ENCODE assay signal across 27 cellular contexts in genomic region chr7:1857487-1858425, GRCh38.
DNase-seq lines count a peak whose midpoint lies in the region; ATAC-seq, FAIRE-seq and TF ChIP-seq lines count a peak whose summit lies in the region.
"Had no signal": no experiment of that assay in that cellular context is flagged by ENCODE, and none has a peak within 500 bp of the region (broad histone marks: within the 10 kb centered on the region; RNA-seq: fewer than 3 reads in every experiment).

No MANE protein-coding gene starts in this region.

- TF ChIP-seq POLR2A in right lobe of liver (IDR thresholded peaks at IDR 0.05) (no peak), HepG2 (IDR thresholded peaks at IDR 0.05; ENCODE audit: insufficient read depth in 1 of 2, low read depth in 2 of 2, low read length in 2 of 2) (no peak), H54 (IDR thresholded peaks at IDR 0.05; ENCODE audit: low read depth, low read length) (no peak)

- H4K5ac ChIP-seq in mesendoderm (ENCODE audit: low read length) = no peak overlapping the region

- H3K9me3 ChIP-seq in right lobe of liver = no peaks in the 10 kb centered on the region
- H3K9me3 ChIP-seq in HepG2 (ENCODE audit: low read length) = no peaks in the 10 kb centered on the region
- no peaks in the 10 kb centered on the region for H3K9me3 ChIP-seq in upper lobe of right lung
- H3K9me3 ChIP-seq: SJSA1, thyroid gland had no signal

- DNase-seq in right lobe of liver (peak; percentile 21 to 51 (median 47)), HepG2 (ENCODE audit: low spot score) (no peak), glutamatergic neuron (peak; percentile 20), mesendoderm (no peak), upper lobe of right lung (peak; percentile 51), DMS 273 (lab: John Stamatoyannopoulos, UW; ENCODE audit: unreplicated experiment) (no peak), H54 (ENCODE audit: insufficient read length, low spot score) (no peak)
- no peak for DNase-seq in activated CD4-positive, alpha-beta memory T cell treated with anti-CD3 and anti-CD28 coated beads for 36 hours
- DNase-seq: ACHN; activated CD4-positive, alpha-beta T cell treated with anti-CD3 and anti-CD28 coated beads for 1 hour; activated T-cell treated with anti-CD3 and anti-CD28 coated beads, Interleukin-2, amount 50 U/mL, for 4 hours; EL; NCI-H1694; NCI-H510A treated with DMSO at 0.1 percent for 48 hours; NK-92 treated with Interleukin-12 subunit alpha and Interleukin-12 subunit beta, amount 100 ng/mL, for 24 hours; stimulated activated CD4-positive, alpha-beta T cell treated with anti-CD3 and anti-CD28 coated beads, Interleukin-12 subunit alpha, Interleukin-12 subunit beta, amount 100 ng/mL, for 4 hours; stimulated activated CD4-positive, alpha-beta T cell treated with anti-CD3 and anti-CD28 coated beads, Interleukin-4, amount 100 ng/mL, for 24 hours; stimulated activated naive CD4-positive, alpha-beta T cell had no signal

- CTCF ChIA-PET in HepG2 (lab: Yijun Ruan, JAX; ENCODE audit: low intra/inter-chr PET ratio, low total read pairs) = no interaction called here
- CTCF ChIA-PET in activated CD4-positive, alpha-beta memory T cell treated with anti-CD3 and anti-CD28 coated beads for 36 hours (lab: Charles Lee) = no interaction called here

- H3K27me3 Mint-ChIP-seq in glutamatergic neuron (ENCODE audit: unreplicated experiment) = peaks cover 3% of the 10 kb centered on the region
- H3K27me3 Mint-ChIP-seq in activated CD4-positive, alpha-beta memory T cell treated with anti-CD3 and anti-CD28 coated beads for 36 hours = no peaks in the 10 kb centered on the region
- H3K27me3 Mint-ChIP-seq: activated naive CD4-positive, alpha-beta T cell treated with anti-CD3 and anti-CD28 coated beads, Interleukin-2, amount 50 U/mL, for 24 hours had no signal

- no peak overlapping the region for H2BK5ac ChIP-seq in mesendoderm (ENCODE audit: low read length)

- no peak overlapping the region for H2BK15ac ChIP-seq in mesendoderm (replicated peaks; ENCODE audit: low read depth)

- BruUV-seq in HepG2 (replicated peaks; lab: Mats Ljungman, UMichigan) = no TSS peak

- H3K79me1 ChIP-seq in mesendoderm (ENCODE audit: low read length) = no peaks in the 10 kb centered on the region

- no peak overlapping the region for H4K8ac ChIP-seq in mesendoderm (ENCODE audit: low read depth, low read length)

- WGBS in right lobe of liver (ENCODE audit: insufficient coverage, low coverage, low lambda C conversion rate, missing lambda C conversion rate) = 90% methylated on average over 2 of the region's 27 CpGs
- 98% methylated on average over 16 of the region's 27 CpGs for WGBS in HepG2 (ENCODE audit: low lambda C conversion rate)
- no CpG with 5 or more reads among the region's 27 CpGs for WGBS in mesendoderm (ENCODE audit: extremely low coverage, insufficient coverage, low lambda C conversion rate)

- no peak for ATAC-seq in right lobe of liver
- ATAC-seq in HepG2 = no peak
- no peak for ATAC-seq in upper lobe of right lung
- ATAC-seq: activated T-cell treated with anti-CD3 and anti-CD28 coated beads, Interleukin-2, amount 50 U/mL, for 4 hours; HCT116 had no signal

- H3K4ac ChIP-seq in mesendoderm (ENCODE audit: low read depth, low read length) = no peak overlapping the region

- no peak overlapping the region for H3K23ac ChIP-seq in mesendoderm (ENCODE audit: low read length)

- in situ Hi-C loops in HepG2 (cut with HindIII; ENCODE audit: extremely low pct_ligation_motif_present, low pct_unique_long_range_greater_than_20kb) = no loop called here

- H2AFZ ChIP-seq in HepG2 (ENCODE audit: low read length) = no peak overlapping the region

- TF ChIP-seq EP300 in HepG2 (IDR thresholded peaks at IDR 0.05; ENCODE audit: low read depth in 2 of 2, low read length in 2 of 2) = no peak
- no peak for TF ChIP-seq EP300 in HepG2 (CRISPR knock-in tag; IDR thresholded peaks at IDR 0.05; ENCODE audit: borderline replicate concordance)

- H3K4me2 ChIP-seq in HepG2 (ENCODE audit: low read depth, low read length) (no peak overlapping the region), mesendoderm (ENCODE audit: low read length) (no peak overlapping the region)

- H3K18ac ChIP-seq in mesendoderm (ENCODE audit: low read length) = no peak overlapping the region

- no peak overlapping the region for H3K27ac Mint-ChIP-seq in glutamatergic neuron (ENCODE audit: unreplicated experiment)
- no peak overlapping the region for H3K27ac Mint-ChIP-seq in activated CD4-positive, alpha-beta memory T cell treated with anti-CD3 and anti-CD28 coated beads for 36 hours
- H3K27ac Mint-ChIP-seq: activated naive CD4-positive, alpha-beta T cell treated with anti-CD3 and anti-CD28 coated beads, Interleukin-2, amount 50 U/mL, for 24 hours had no signal

- H2AK5ac ChIP-seq in mesendoderm (ENCODE audit: low read length) = peak overlapping the region; percentile 58

- intact Hi-C loops in right lobe of liver (cut with DNase I) (no loop called here), HepG2 (cut with micrococcal nuclease; ENCODE audit: unreplicated experiment) (no loop called here), upper lobe of right lung (cut with DNase I) (no loop called here)
- intact Hi-C loops in activated CD4-positive, alpha-beta memory T cell treated with anti-CD3 and anti-CD28 coated beads for 36 hours (cut with micrococcal nuclease) = no loop called here

- H3K27ac ChIP-seq in right lobe of liver = peak overlapping the region in 1 of 3 donors; percentile 33
- H3K27ac ChIP-seq in HepG2 (ENCODE audit: extremely low read length, insufficient read depth, low read length) = no peak overlapping the region
- H3K27ac ChIP-seq in mesendoderm (ENCODE audit: low read depth, low read length) = no peak overlapping the region
- H3K27ac ChIP-seq in upper lobe of right lung = no peak overlapping the region
- H3K27ac ChIP-seq: C4-2B, epithelial cell of prostate, SJSA1, thyroid gland had no signal

- H3K4me1 ChIP-seq in right lobe of liver (peaks cover 0 to 14% (median 6%) of the 10 kb centered on the region in 4 donors), HepG2 (ENCODE audit: insufficient read depth, low read length) (no peaks in the 10 kb centered on the region), mesendoderm (ENCODE audit: control insufficient read depth, low read depth, low read length) (no peaks in the 10 kb centered on the region), upper lobe of right lung (no peaks in the 10 kb centered on the region)
- H3K4me1 ChIP-seq: SJSA1, thyroid gland had no signal

- peak overlapping the region; percentile 40 for H3K56ac ChIP-seq in mesendoderm (ENCODE audit: low read length)

- H3K9ac ChIP-seq in HepG2 (ENCODE audit: insufficient read depth, low read depth, low read length) (no peak overlapping the region), mesendoderm (ENCODE audit: low read length) (no peak overlapping the region)

- POLR2A ChIA-PET in HepG2 (lab: Yijun Ruan, JAX) = no interaction called here
- POLR2A ChIA-PET in activated CD4-positive, alpha-beta memory T cell treated with anti-CD3 and anti-CD28 coated beads for 36 hours (lab: Charles Lee) = no interaction called here

- no peak for FAIRE-seq in HepG2 (lab: Jason Lieb, UNC)
- no peak for FAIRE-seq in H54 (lab: Jason Lieb, UNC)
- FAIRE-seq: D721Med, GM12892, TTC549 had no signal

- TF ChIP-seq RAD21 in HepG2 (CRISPR knock-in tag; IDR thresholded peaks at IDR 0.05) = no peak

- peaks cover 7% of the 10 kb centered on the region for H3K4me1 Mint-ChIP-seq in glutamatergic neuron (ENCODE audit: low read depth, unreplicated experiment)
- H3K4me1 Mint-ChIP-seq in activated CD4-positive, alpha-beta memory T cell treated with anti-CD3 and anti-CD28 coated beads for 36 hours (ENCODE audit: low read depth) = peaks cover 13% of the 10 kb centered on the region

- H4K20me1 ChIP-seq in HepG2 (ENCODE audit: insufficient read depth, low read length) = no peaks in the 10 kb centered on the region

- TF ChIP-seq CTCF in right lobe of liver (IDR thresholded peaks at IDR 0.05) = no peak
- TF ChIP-seq CTCF in HepG2 (CRISPR knock-in tag; IDR thresholded peaks at IDR 0.05) = no peak
- no peak for TF ChIP-seq CTCF in glutamatergic neuron (IDR thresholded peaks at IDR 0.05; ENCODE audit: partially characterized antibody, unreplicated experiment)
- no peak for TF ChIP-seq CTCF in upper lobe of right lung (IDR thresholded peaks at IDR 0.05)

- no peaks in the 10 kb centered on the region for H3K79me2 ChIP-seq in HepG2 (ENCODE audit: insufficient read depth, low read length)
- H3K79me2 ChIP-seq in mesendoderm (ENCODE audit: control insufficient read depth, insufficient read depth, low read length) = no peaks in the 10 kb centered on the region

- H3K27me3 ChIP-seq in right lobe of liver (no peaks in the 10 kb centered on the region), HepG2 (ENCODE audit: control insufficient read depth in 1 of 2, insufficient read depth in 2 of 2, low read length in 2 of 2) (no peaks in the 10 kb centered on the region; a peak in 1 of 5 replicates), mesendoderm (ENCODE audit: insufficient read depth, low read length, poor library complexity) (no peaks in the 10 kb centered on the region), upper lobe of right lung (no peaks in the 10 kb centered on the region)
- H3K27me3 ChIP-seq: SJSA1, thyroid gland had no signal

- H3K4me3 Mint-ChIP-seq in glutamatergic neuron (ENCODE audit: unreplicated experiment) = no peak overlapping the region
- no peak overlapping the region for H3K4me3 Mint-ChIP-seq in activated CD4-positive, alpha-beta memory T cell treated with anti-CD3 and anti-CD28 coated beads for 36 hours
- H3K4me3 Mint-ChIP-seq: activated naive CD4-positive, alpha-beta T cell treated with anti-CD3 and anti-CD28 coated beads, Interleukin-2, amount 50 U/mL, for 24 hours; activated T-cell treated with anti-CD3 and anti-CD28 coated beads, Interleukin-2, amount 50 U/mL, for 4 hours had no signal

- no peak overlapping the region for H2BK120ac ChIP-seq in mesendoderm (ENCODE audit: low read depth, low read length)

- H3K9me3 Mint-ChIP-seq in glutamatergic neuron (ENCODE audit: unreplicated experiment) = peaks cover 3% of the 10 kb centered on the region
- H3K9me3 Mint-ChIP-seq in activated CD4-positive, alpha-beta memory T cell treated with anti-CD3 and anti-CD28 coated beads for 36 hours = no peaks in the 10 kb centered on the region
- H3K9me3 Mint-ChIP-seq: activated naive CD4-positive, alpha-beta T cell treated with anti-CD3 and anti-CD28 coated beads, Interleukin-2, amount 50 U/mL, for 24 hours; activated T-cell treated with anti-CD3 and anti-CD28 coated beads, Interleukin-2, amount 50 U/mL, for 4 hours had no signal

- no peak overlapping the region for H3K4me3 ChIP-seq in right lobe of liver
- no peak overlapping the region for H3K4me3 ChIP-seq in HepG2 (replicated peaks in 1 of 3; ENCODE audit: insufficient read depth in 1 of 3, low read depth in 2 of 3, low read length in 3 of 3)
- H3K4me3 ChIP-seq in mesendoderm (ENCODE audit: low read length) = no peak overlapping the region
- no peak overlapping the region for H3K4me3 ChIP-seq in upper lobe of right lung
- H3K4me3 ChIP-seq: SJSA1, thyroid gland had no signal

- H3K36me3 ChIP-seq in right lobe of liver = no peaks in the 10 kb centered on the region
- no peaks in the 10 kb centered on the region for H3K36me3 ChIP-seq in HepG2 (replicated peaks in 1 of 2; ENCODE audit: control insufficient read depth in 1 of 2, insufficient read depth in 2 of 2, low read length in 2 of 2)
- H3K36me3 ChIP-seq in mesendoderm (ENCODE audit: control insufficient read depth, insufficient read depth, low read length) = no peaks in the 10 kb centered on the region
- no peaks in the 10 kb centered on the region for H3K36me3 ChIP-seq in upper lobe of right lung
- H3K36me3 ChIP-seq: SJSA1, thyroid gland had no signal

- no peaks in the 10 kb centered on the region for H3K36me3 Mint-ChIP-seq in glutamatergic neuron (ENCODE audit: unreplicated experiment)
- H3K36me3 Mint-ChIP-seq in activated CD4-positive, alpha-beta memory T cell treated with anti-CD3 and anti-CD28 coated beads for 36 hours = no peaks in the 10 kb centered on the region
- H3K36me3 Mint-ChIP-seq: activated naive CD4-positive, alpha-beta T cell treated with anti-CD3 and anti-CD28 coated beads, Interleukin-2, amount 50 U/mL, for 24 hours had no signal

Comparison
In these comparisons a context has a peak if more than half of its experiments do, and no peak if none do; other contexts are left out.
1. DNase-seq: peak in right lobe of liver (3 of 3), glutamatergic neuron (single experiment) and upper lobe of right lung (single experiment); none in HepG2 (single experiment), mesendoderm (single experiment), DMS 273 (single experiment), H54 (single experiment) and activated CD4-positive, alpha-beta memory T cell treated with anti-CD3 and anti-CD28 coated beads for 36 hours (single experiment).